ENCODE assay signal across 8 cellular contexts in the genomic region with DNA sequence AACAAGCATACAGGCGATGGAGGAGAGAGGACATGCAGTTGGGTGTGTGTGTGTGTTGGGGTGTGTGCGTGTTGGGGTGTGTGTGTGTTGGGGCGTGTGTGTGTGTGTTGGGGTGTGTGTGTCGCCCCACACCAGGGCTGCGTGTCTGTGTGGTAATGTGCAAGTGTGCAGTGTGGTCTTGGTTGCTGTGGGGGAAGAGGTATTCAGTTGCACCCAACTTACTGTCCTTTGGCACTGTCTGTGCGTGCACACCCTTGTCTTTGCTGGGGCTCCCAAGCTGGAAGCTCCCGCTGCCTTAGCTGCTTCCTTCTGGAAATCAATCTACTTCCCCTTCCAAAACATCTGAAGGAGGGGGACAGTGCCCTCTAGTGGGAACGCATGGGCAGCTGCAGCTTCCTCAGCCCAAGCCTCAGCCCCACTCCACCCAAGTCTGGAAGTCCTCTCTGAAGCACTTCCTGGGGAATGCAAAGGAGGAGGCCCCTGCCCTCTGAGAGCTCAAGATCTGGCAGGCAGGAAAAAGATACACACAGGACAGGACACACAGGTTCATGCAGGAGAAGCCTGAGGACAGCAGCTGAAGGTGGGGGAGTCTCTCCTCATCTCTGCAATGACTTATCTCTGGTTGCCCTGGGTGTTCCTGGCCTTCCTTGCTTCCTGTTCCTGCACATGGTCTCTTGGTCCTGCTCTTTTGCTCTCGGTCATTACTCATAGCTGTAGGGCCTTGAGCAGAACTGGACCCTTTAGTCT. TPM values are rescaled to one million over a fixed set of nuclear protein-coding genes. Genes with fewer than 3 reads are reported as not detected.
DNase-seq lines count a peak whose midpoint lies in the region; ATAC-seq and TF ChIP-seq lines count a peak whose summit lies in the region.

No MANE protein-coding gene starts in this region.

- peak overlapping the region; percentile 47 for H2AFZ ChIP-seq in PC-3 (ENCODE audit: low read length)

- peaks cover 10% of the 10 kb centered on the region for H3K36me3 Mint-ChIP-seq in Calu3 (ENCODE audit: insufficient read depth, unreplicated experiment)

- H3K4me1 ChIP-seq in PC-3 (ENCODE audit: insufficient read depth, low read length) (peaks cover 3% of the 10 kb centered on the region), thoracic aorta (ENCODE audit: control insufficient read depth in 1 of 2, low read depth in 2 of 2) (peaks cover 0 to 19% of the 10 kb centered on the region in 2 donors)

- no peaks in the 10 kb centered on the region for H3K9me2 ChIP-seq in PC-3 (replicated peaks; ENCODE audit: low read length)

- H3K36me3 ChIP-seq in PC-3 (ENCODE audit: low read depth, low read length) = no peaks in the 10 kb centered on the region
- H3K36me3 ChIP-seq in thoracic aorta = no peaks in the 10 kb centered on the region

- no peak overlapping the region for H3K27ac Mint-ChIP-seq in Calu3 (ENCODE audit: unreplicated experiment)

- no peaks in the 10 kb centered on the region for H3K79me2 ChIP-seq in PC-3 (ENCODE audit: low read length)

- H3K27me3 ChIP-seq in PC-3 (ENCODE audit: low read length) = no peaks in the 10 kb centered on the region
- no peaks in the 10 kb centered on the region for H3K27me3 ChIP-seq in thoracic aorta (replicated peaks; ENCODE audit: insufficient read depth)

- no peak overlapping the region for H3K9ac ChIP-seq in PC-3 (ENCODE audit: low read length)

- H3K4me3 ChIP-seq in PC-3 (ENCODE audit: low read length) = no peak overlapping the region
- no peak overlapping the region for H3K4me3 ChIP-seq in thoracic aorta

- ATAC-seq in PC-3 (peak; percentile 73), thoracic aorta (ENCODE audit: insufficient number of reproducible peaks, low FRiP score, low read depth) (peak; percentile 51), HG03175 (IDR thresholded peaks at IDR 0.05; ENCODE audit: unreplicated experiment) (no peak)

- POLR2A ChIA-PET in PC-3 (lab: Charles Lee; ENCODE audit: unreplicated experiment) = no interaction called here

- H4K20me1 ChIP-seq in PC-3 (ENCODE audit: low read length) = no peaks in the 10 kb centered on the region

- CTCF ChIA-PET in Calu3 (lab: Charles Lee) = interaction anchor here (0.6 to 1.9 kb wide), 16 partner anchors 14 to 293 kb away, joined by 3 to 25 read pairs (median 4); partner anchors contain the start of genes COX14, RACGAP1 and SMARCD1
- CTCF ChIA-PET in PC-3 (lab: Charles Lee) = interaction anchor here (0.5 to 2.2 kb wide), 19 partner anchors 14 to 1631 kb away, joined by 3 to 38 read pairs (median 7); partner anchors contain the start of genes COX14 and SMARCD1

- H3F3A ChIP-seq in PC-3 (ENCODE audit: low read length, unreplicated experiment) = no peaks in the 10 kb centered on the region

- no peaks in the 10 kb centered on the region for H3K9me3 Mint-ChIP-seq in Calu3 (ENCODE audit: low read depth, unreplicated experiment)

- no peak overlapping the region for H3K4me3 Mint-ChIP-seq in Calu3 (ENCODE audit: low read depth, unreplicated experiment)

- no peaks in the 10 kb centered on the region for H3K9me3 ChIP-seq in PC-3 (ENCODE audit: low read length)
- no peaks in the 10 kb centered on the region for H3K9me3 ChIP-seq in thoracic aorta

- no peak overlapping the region for H3K4me2 ChIP-seq in PC-3 (ENCODE audit: low read length)

- no peak for TF ChIP-seq EP300 in Ishikawa (IDR thresholded peaks at IDR 0.05; ENCODE audit: borderline replicate concordance)

- no peak overlapping the region for H3K27ac ChIP-seq in PC-3 (ENCODE audit: low read length)
- no peak overlapping the region for H3K27ac ChIP-seq in thoracic aorta

- no peaks in the 10 kb centered on the region for H3K27me3 Mint-ChIP-seq in Calu3 (ENCODE audit: unreplicated experiment)

- DNase-seq in Calu3 (peak; percentile 73), PC-3 (peak; percentile 86), fibroblast of the conjunctiva (ENCODE audit: low read depth) (peak; percentile 83), non-pigmented ciliary epithelial cell (ENCODE audit: low read depth) (peak; percentile 44), thoracic aorta (ENCODE audit: low spot score) (no peak)
- peak; percentile 76 for DNase-seq in activated T-cell treated with anti-CD3 and anti-CD28 coated beads, Interleukin-2, amount 50 U/mL, for 48 hours

- peak; percentile 94 for TF ChIP-seq RAD21 in Ishikawa (IDR thresholded peaks at IDR 0.05; ENCODE audit: low read depth)

- intact Hi-C loops in Calu3 (cut with micrococcal nuclease; ENCODE audit: unreplicated experiment) = loop anchor here (2.0 to 10.0 kb wide), 3 partner anchors 104 to 244 kb away; no protein-coding TSS in a partner anchor
- intact Hi-C loops in PC-3 (cut with micrococcal nuclease) = loop anchor here (1.0 to 2.0 kb wide), 2 partner anchors 32 to 103 kb away; no protein-coding TSS in a partner anchor

- TF ChIP-seq CTCF in Calu3 (IDR thresholded peaks at IDR 0.05; ENCODE audit: unreplicated experiment) (peak; percentile 65), PC-3 (conservative IDR thresholded peaks at IDR 0.05; ENCODE audit: low read depth, low read length) (peak; percentile 93), thoracic aorta (IDR thresholded peaks at IDR 0.05) (peak; percentile 87)

- peaks cover 17% of the 10 kb centered on the region for H3K4me1 Mint-ChIP-seq in Calu3 (ENCODE audit: low read depth, unreplicated experiment)

- no TSS peak for BruUV-seq in Calu3 (replicated peaks; lab: Mats Ljungman, UMichigan)
- BruUV-seq in PC-3 (replicated peaks; lab: Mats Ljungman, UMichigan) = no TSS peak

TF ChIP-seq in Ishikawa, 13 proteins besides CTCF, POLR2A, EP300 and RAD21:
- no peak; the same call in 1 of the 2 replicates for TF ChIP-seq TEAD4 (IDR thresholded peaks at IDR 0.05)
- no peak for TF ChIP-seq YY1 (IDR thresholded peaks at IDR 0.05; ENCODE audit: low read depth)
- TF ChIP-seq FOXM1 (IDR thresholded peaks at IDR 0.05; ENCODE audit: borderline replicate concordance, low read depth) = no peak
- TF ChIP-seq EGR1 (IDR thresholded peaks at IDR 0.05) = no peak
- TF ChIP-seq CEBPB (IDR thresholded peaks at IDR 0.05) = no peak
- TF ChIP-seq TAF1 (IDR thresholded peaks at IDR 0.05; ENCODE audit: low read depth) = no peak
- TF ChIP-seq CREB1 (IDR thresholded peaks at IDR 0.05; ENCODE audit: low read depth) = no peak
- no peak for TF ChIP-seq USF1 (IDR thresholded peaks at IDR 0.05)
- TF ChIP-seq MAX (IDR thresholded peaks at IDR 0.05) = no peak
- no peak for TF ChIP-seq ZBTB7A (IDR thresholded peaks at IDR 0.05; ENCODE audit: low read depth)
- TF ChIP-seq, protein P1, sequence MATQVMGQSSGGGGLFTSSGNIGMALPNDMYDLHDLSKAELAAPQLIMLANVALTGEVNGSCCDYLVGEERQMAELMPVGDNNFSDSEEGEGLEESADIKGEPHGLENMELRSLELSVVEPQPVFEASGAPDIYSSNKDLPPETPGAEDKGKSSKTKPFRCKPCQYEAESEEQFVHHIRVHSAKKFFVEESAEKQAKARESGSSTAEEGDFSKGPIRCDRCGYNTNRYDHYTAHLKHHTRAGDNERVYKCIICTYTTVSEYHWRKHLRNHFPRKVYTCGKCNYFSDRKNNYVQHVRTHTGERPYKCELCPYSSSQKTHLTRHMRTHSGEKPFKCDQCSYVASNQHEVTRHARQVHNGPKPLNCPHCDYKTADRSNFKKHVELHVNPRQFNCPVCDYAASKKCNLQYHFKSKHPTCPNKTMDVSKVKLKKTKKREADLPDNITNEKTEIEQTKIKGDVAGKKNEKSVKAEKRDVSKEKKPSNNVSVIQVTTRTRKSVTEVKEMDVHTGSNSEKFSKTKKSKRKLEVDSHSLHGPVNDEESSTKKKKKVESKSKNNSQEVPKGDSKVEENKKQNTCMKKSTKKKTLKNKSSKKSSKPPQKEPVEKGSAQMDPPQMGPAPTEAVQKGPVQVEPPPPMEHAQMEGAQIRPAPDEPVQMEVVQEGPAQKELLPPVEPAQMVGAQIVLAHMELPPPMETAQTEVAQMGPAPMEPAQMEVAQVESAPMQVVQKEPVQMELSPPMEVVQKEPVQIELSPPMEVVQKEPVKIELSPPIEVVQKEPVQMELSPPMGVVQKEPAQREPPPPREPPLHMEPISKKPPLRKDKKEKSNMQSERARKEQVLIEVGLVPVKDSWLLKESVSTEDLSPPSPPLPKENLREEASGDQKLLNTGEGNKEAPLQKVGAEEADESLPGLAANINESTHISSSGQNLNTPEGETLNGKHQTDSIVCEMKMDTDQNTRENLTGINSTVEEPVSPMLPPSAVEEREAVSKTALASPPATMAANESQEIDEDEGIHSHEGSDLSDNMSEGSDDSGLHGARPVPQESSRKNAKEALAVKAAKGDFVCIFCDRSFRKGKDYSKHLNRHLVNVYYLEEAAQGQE (IDR thresholded peaks at IDR 0.05; ENCODE audit: low read depth) = no peak
- no peak for TF ChIP-seq TCF12 (IDR thresholded peaks at IDR 0.05; ENCODE audit: low read depth)
- no peak for TF ChIP-seq NFIC (IDR thresholded peaks at IDR 0.05)

RNA-seq across cellular contexts. Expression of gene ASIC1, which starts 13.1 kb away (rescaled TPM):
- total RNA-seq in Calu3 (2022) = 3.5 and 4.1 TPM in 2 replicates
- 6.0 and 6.3 TPM in 2 replicates for total RNA-seq in PC-3 (2014; rRNA removed)
- total RNA-seq in thoracic aorta = not detected

RNA-seq across cellular contexts. Expression of gene SMARCD1, which starts 14.7 kb away (rescaled TPM):
- total RNA-seq in Calu3 (2022) (36.9 and 40.9 TPM in 2 replicates), PC-3 (2014; rRNA removed) (105 and 109 TPM in 2 replicates), thoracic aorta (10 to 100 TPM; 53.6 to 60.0 TPM)

RNA-seq across cellular contexts. Expression of gene GPD1, which starts 33.3 kb away (rescaled TPM):
- 0.21 and 1.0 TPM in 2 replicates for total RNA-seq in Calu3 (2022)
- total RNA-seq in PC-3 (2014; rRNA removed) = 0.11 and 0.40 TPM in 2 replicates
- total RNA-seq in thoracic aorta = 1 to 10 TPM; 4.2 to 5.0 TPM

RNA-seq across cellular contexts. Expression of gene COX14, which starts 41.5 kb away (rescaled TPM):
- total RNA-seq in Calu3 (2022) (37.1 and 39.7 TPM in 2 replicates), PC-3 (2014; rRNA removed) (75.7 and 84.7 TPM in 2 replicates), thoracic aorta (10 to 100 TPM; 50.8 to 57.2 TPM)

RNA-seq across cellular contexts. Expression of gene RACGAP1, which starts 45.2 kb away (rescaled TPM):
- total RNA-seq in Calu3 (2022) = 59.4 and 62.0 TPM in 2 replicates
- total RNA-seq in PC-3 (2014; rRNA removed) = 95.3 and 97.9 TPM in 2 replicates
- total RNA-seq in thoracic aorta = 1 to 10 TPM; 3.0 to 4.8 TPM
